Comparison of ENCODE assay signal across 35 cellular contexts in genomic region chr14:94713115-94713514, GRCh38. TPM values are rescaled to one million over a fixed set of nuclear protein-coding genes. Genes with fewer than 3 reads are reported as not detected.
"Had no signal": no experiment of that assay in that cellular context is flagged by ENCODE, and none has a peak within 500 bp of the region (broad histone marks: within the 10 kb centered on the region; RNA-seq: fewer than 3 reads in every experiment).

No MANE protein-coding gene starts in this region.

- H3K36me3 ChIP-seq: brain microvascular endothelial cell, colonic mucosa, esophagus squamous epithelium, gastroesophageal sphincter, WERI-Rb-1 had no signal

- H3K36me3 Mint-ChIP-seq: activated naive CD8-positive, alpha-beta T cell had no signal

- DNase-seq: activated B cell treated with CpG ODN at 0.5 μM for 24 hours; activated CD4-positive, alpha-beta T cell treated with anti-CD3 and anti-CD28 coated beads for 48 hours; activated CD4-positive, alpha-beta T cell treated with anti-CD3 and anti-CD28 coated beads, Interleukin-2, amount 50 U/mL, for 1 hour; activated CD4-positive, alpha-beta T cell treated with anti-CD3 and anti-CD28 coated beads, Interleukin-2, amount 50 U/mL, for 48 hours; activated CD8-positive, alpha-beta memory T cell treated with anti-CD3 and anti-CD28 coated beads for 24 hours; activated CD8-positive, alpha-beta T cell treated with anti-CD3 and anti-CD28 coated beads for 36 hours; activated effector memory CD4-positive, alpha-beta T cell treated with Interleukin-2 at 50 U/mL for 16 hours; activated gamma-delta T cell treated with Interleukin-2 at 50 U/mL for 16 hours; activated naive CD4-positive, alpha-beta T cell treated with anti-CD3 and anti-CD28 coated beads, Interleukin-2, amount 50 U/mL, for 16 hours; activated naive CD4-positive, alpha-beta T cell treated with Interleukin-2 at 50 U/mL for 16 hours; activated T-cell treated with anti-CD3 and anti-CD28 coated beads, Interleukin-2, amount 50 U/mL, for 4 hours; amniotic stem cell; anterior cingulate cortex; brain microvascular endothelial cell; caudate nucleus; colonic mucosa; effector CD8-positive, alpha-beta T cell; esophagus squamous epithelium; foreskin melanocyte; T-helper 1 cell; T-helper 17 cell; T1000; WERI-Rb-1 had no signal

- H3K4me1 Mint-ChIP-seq: activated B cell treated with CpG ODN at 0.5 μM for 24 hours; activated T-helper 17 cell treated with anti-CD3 and anti-CD28 coated beads, Interleukin-2, amount 50 U/mL, for 72 hours had no signal

- H3K27me3 ChIP-seq: brain microvascular endothelial cell, colonic mucosa had no signal

- ATAC-seq: activated CD4-positive, CD25-positive, alpha-beta regulatory T cell treated with anti-CD3 and anti-CD28 coated beads, Interleukin-2, amount 50 U/mL, for 24 hours; activated CD8-positive, alpha-beta T cell treated with anti-CD3 and anti-CD28 coated beads for 36 hours; activated T-cell treated with anti-CD3 and anti-CD28 coated beads, Interleukin-2, amount 50 U/mL, for 4 hours; activated T-helper 17 cell treated with anti-CD3 and anti-CD28 coated beads, Interleukin-2, amount 50 U/mL, for 72 hours; gastroesophageal sphincter; T-helper 17 cell had no signal

- H3K4me1 ChIP-seq: colonic mucosa, esophagus squamous epithelium had no signal

- H3K27ac ChIP-seq: brain microvascular endothelial cell, colonic mucosa, epithelial cell of prostate, esophagus squamous epithelium, gastroesophageal sphincter, WERI-Rb-1 had no signal

- H3K4me3 ChIP-seq: colonic mucosa, esophagus squamous epithelium, gastroesophageal sphincter had no signal

- H3K9me3 ChIP-seq: colonic mucosa, esophagus squamous epithelium, gastroesophageal sphincter had no signal

- H3K4me3 Mint-ChIP-seq: activated B cell treated with CpG ODN at 0.5 μM for 24 hours; activated CD8-positive, alpha-beta T cell treated with anti-CD3 and anti-CD28 coated beads for 36 hours; activated naive CD8-positive, alpha-beta T cell; activated T-cell treated with anti-CD3 and anti-CD28 coated beads, Interleukin-2, amount 50 U/mL, for 4 hours; activated T-helper 17 cell treated with anti-CD3 and anti-CD28 coated beads, Interleukin-2, amount 50 U/mL, for 72 hours; T-helper 17 cell; T-helper 2 cell treated with Interferon-gamma antibody and Interleukin-4, amounts not matched to agents 5 μg/mL and 100 μg/mL, for 36 hours had no signal

- H3K27ac Mint-ChIP-seq: activated B cell treated with CpG ODN at 0.5 μM for 24 hours; activated CD8-positive, alpha-beta T cell treated with anti-CD3 and anti-CD28 coated beads for 36 hours; activated naive CD8-positive, alpha-beta T cell; activated T-helper 17 cell treated with anti-CD3 and anti-CD28 coated beads, Interleukin-2, amount 50 U/mL, for 72 hours; T-helper 17 cell; T-helper 2 cell treated with Interferon-gamma antibody and Interleukin-4, amounts not matched to agents 5 μg/mL and 100 μg/mL, for 36 hours had no signal

- H3K9me3 Mint-ChIP-seq: activated B cell treated with CpG ODN at 0.5 μM for 24 hours; activated CD8-positive, alpha-beta T cell treated with anti-CD3 and anti-CD28 coated beads for 36 hours; activated T-cell treated with anti-CD3 and anti-CD28 coated beads, Interleukin-2, amount 50 U/mL, for 4 hours; activated T-helper 17 cell treated with anti-CD3 and anti-CD28 coated beads, Interleukin-2, amount 50 U/mL, for 72 hours; T-helper 2 cell treated with Interferon-gamma antibody and Interleukin-4, amounts not matched to agents 5 μg/mL and 100 μg/mL, for 36 hours had no signal

RNA-seq across cellular contexts. Expression of gene GSC, which starts 56.8 kb away (rescaled TPM):
- total RNA-seq: activated B cell treated with CpG ODN at 0.5 μM for 24 hours; activated CD8-positive, alpha-beta T cell treated with anti-CD3 and anti-CD28 coated beads for 36 hours; activated T-cell treated with anti-CD3 and anti-CD28 coated beads, Interleukin-2, amount 50 U/mL, for 4 hours; activated T-helper 17 cell treated with anti-CD3 and anti-CD28 coated beads, Interleukin-2, amount 50 U/mL, for 72 hours; astrocyte; bronchial epithelial cell; colonic mucosa; dermis microvascular lymphatic vessel endothelial cell; endothelial cell of umbilical vein; fibroblast of villous mesenchyme; glomerular endothelial cell had no signal
- polyA plus RNA-seq: endothelial cell of umbilical vein had no signal
